ENCODE assay signal across 13 cellular contexts in the genomic region with DNA sequence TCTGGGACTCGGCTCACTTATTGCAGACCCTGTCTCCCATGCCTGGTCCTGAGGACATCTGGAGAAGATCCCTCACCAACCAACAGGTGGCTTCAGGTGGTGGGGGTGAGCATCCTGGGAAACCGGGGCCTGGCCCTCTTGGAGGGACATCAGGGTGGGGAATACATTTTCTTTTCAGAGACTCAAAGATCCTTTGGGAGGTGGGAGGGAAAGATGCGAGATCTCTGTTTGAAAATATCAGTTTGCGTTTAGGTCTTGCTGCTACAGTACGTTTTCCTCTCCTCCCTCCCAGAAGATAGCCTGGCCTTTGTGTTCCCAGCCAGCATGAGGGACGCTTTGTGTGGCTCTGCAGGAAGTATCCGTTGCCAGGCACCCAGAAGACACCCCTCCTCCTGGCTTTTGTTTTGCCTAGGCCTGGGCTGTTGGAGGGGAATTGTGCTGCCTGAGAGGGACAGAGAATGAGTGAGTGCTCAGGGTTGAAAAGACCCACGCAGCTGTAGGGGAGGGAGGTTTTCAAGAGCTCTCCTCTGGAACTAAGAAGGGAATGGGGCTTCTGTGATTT. TPM values are rescaled to one million over a fixed set of nuclear protein-coding genes. Genes with fewer than 3 reads are reported as not detected.
DNase-seq lines count a peak whose midpoint lies in the region; ATAC-seq, FAIRE-seq and TF ChIP-seq lines count a peak whose summit lies in the region.
"Had no signal": no experiment of that assay in that cellular context is flagged by ENCODE, and none has a peak within 500 bp of the region (broad histone marks: within the 10 kb centered on the region; RNA-seq: fewer than 3 reads in every experiment).

No MANE protein-coding gene starts in this region.

- peaks cover 10 to 13% of the 10 kb centered on the region in 2 experiments; a peak in 4 of 5 replicates for H3K9me3 Mint-ChIP-seq in H9
- H3K9me3 Mint-ChIP-seq in endothelial cell (ENCODE audit: unreplicated experiment), result no peaks in the 10 kb centered on the region
- H3K9me3 Mint-ChIP-seq in neural progenitor cell, result peaks cover 28% of the 10 kb centered on the region
- H3K9me3 Mint-ChIP-seq: naive thymus-derived CD4-positive, alpha-beta T cell had no signal

- H2AFZ ChIP-seq in H9 (ENCODE audit: low read length), result peak overlapping the region; percentile 84
- H2AFZ ChIP-seq in neural progenitor cell (replicated peaks), result peak overlapping the region; percentile 53
- H2AFZ ChIP-seq in osteoblast (ENCODE audit: low read length), result no peak overlapping the region

- H2BK12ac ChIP-seq in H9 (ENCODE audit: insufficient read length, low read depth, low read length), result peak overlapping the region; percentile 69

- H3K27ac ChIP-seq in H9 (ENCODE audit: insufficient read length, low read depth, low read length) (peak overlapping the region; percentile 44), neural progenitor cell (peak overlapping the region; percentile 94), osteoblast (ENCODE audit: low read depth, low read length) (no peak overlapping the region)
- H3K27ac ChIP-seq: tibial artery had no signal

- H3F3A ChIP-seq in neural progenitor cell (ENCODE audit: low read depth), result peaks cover 26% of the 10 kb centered on the region

- no peak overlapping the region for H3K56ac ChIP-seq in H9 (ENCODE audit: insufficient read length, low read depth, low read length)

- H3T11ph ChIP-seq in H9 (ENCODE audit: low read length), result peak overlapping the region; percentile 80

- no peak for FAIRE-seq in urothelium cell line (lab: Jason Lieb, UNC)
- FAIRE-seq: bronchial epithelial cell had no signal

- H3K9ac ChIP-seq in H9 (ENCODE audit: extremely low read depth, insufficient read length, low read length) (peak overlapping the region; percentile 25), neural progenitor cell (no peak overlapping the region)

- H3K36me3 Mint-ChIP-seq in H9 (ENCODE audit: insufficient read depth in 1 of 3, low read depth in 3 of 3) (peaks cover 5 to 21% (median 11%) of the 10 kb centered on the region in 3 experiments; a peak in 5 of 7 replicates), endothelial cell (ENCODE audit: low read depth, unreplicated experiment) (no peaks in the 10 kb centered on the region), neural progenitor cell (peaks cover 6% of the 10 kb centered on the region)
- H3K36me3 Mint-ChIP-seq: CD14-positive monocyte; naive thymus-derived CD4-positive, alpha-beta T cell had no signal

- DNase-seq in H9, result peak; percentile 92
- peak; percentile 83 for DNase-seq in NCI-H2196 (lab: John Stamatoyannopoulos, UW; ENCODE audit: unreplicated experiment)
- peak; percentile 56 for DNase-seq in endothelial cell (ENCODE audit: low spot score)
- peak; percentile 95 for DNase-seq in neural progenitor cell (ENCODE audit: low spot score)
- DNase-seq in urothelium cell line (ENCODE audit: low spot score), result no peak
- no peak for DNase-seq in kidney tubule cell (ENCODE audit: low spot score)
- no peak for DNase-seq in osteoblast (ENCODE audit: insufficient read length, low spot score, missing footprints)
- DNase-seq: MM.1S; naive thymus-derived CD4-positive, alpha-beta T cell; tibial artery had no signal

- H2BK5ac ChIP-seq in H9 (ENCODE audit: insufficient read length, low read length), result peak overlapping the region; percentile 86

- H3K79me2 ChIP-seq in H9 (ENCODE audit: insufficient read depth, low read length) (no peaks in the 10 kb centered on the region), neural progenitor cell (ENCODE audit: low read depth) (no peaks in the 10 kb centered on the region), osteoblast (ENCODE audit: insufficient read depth, low read length) (no peaks in the 10 kb centered on the region)

- peak overlapping the region; percentile 90 to 98 (median 97); a peak in 6 of 7 replicates for H3K27ac Mint-ChIP-seq in H9
- peak overlapping the region; percentile 73 for H3K27ac Mint-ChIP-seq in endothelial cell (ENCODE audit: unreplicated experiment)
- H3K27ac Mint-ChIP-seq in neural progenitor cell, result peak overlapping the region; percentile 99
- H3K27ac Mint-ChIP-seq: CD14-positive monocyte; naive thymus-derived CD4-positive, alpha-beta T cell had no signal

- H3K14ac ChIP-seq in H9 (ENCODE audit: insufficient read depth, low read length), result peak overlapping the region; percentile 96; the same call in 1 of the 2 replicates

- H3K23ac ChIP-seq in H9 (ENCODE audit: insufficient read length, low read depth, low read length), result no peak overlapping the region

- H3K4me1 Mint-ChIP-seq in H9 (peaks cover 18 to 21% of the 10 kb centered on the region in 2 experiments), endothelial cell (ENCODE audit: unreplicated experiment) (peaks cover 10% of the 10 kb centered on the region), neural progenitor cell (peaks cover 30% of the 10 kb centered on the region)

- H3K4me1 ChIP-seq in H9 (ENCODE audit: insufficient read depth, low read length) (peaks cover 2% of the 10 kb centered on the region; the same call in 1 of the 2 replicates), neural progenitor cell (peaks cover 34% of the 10 kb centered on the region), osteoblast (ENCODE audit: insufficient read depth, low read length) (peaks cover 12% of the 10 kb centered on the region)
- H3K4me1 ChIP-seq: tibial artery had no signal

- H4K8ac ChIP-seq in H9 (replicated peaks; ENCODE audit: insufficient read length, low read depth, low read length), result no peak overlapping the region

- TF ChIP-seq CTCF in H9 (conservative IDR thresholded peaks at IDR 0.05) (no peak; the same call in 2 of the 3 replicates), endothelial cell (IDR thresholded peaks at IDR 0.05; ENCODE audit: unreplicated experiment) (no peak), neural progenitor cell (IDR thresholded peaks at IDR 0.05) (peak; percentile 8), osteoblast (IDR thresholded peaks at IDR 0.05; ENCODE audit: extremely low read depth, low read depth, low read length) (no peak)

- WGBS in H9 (ENCODE audit: extremely low coverage, insufficient read length, low lambda C conversion rate), result no CpG with 5 or more reads among the region's 8 CpGs

- H2BK20ac ChIP-seq in H9 (ENCODE audit: low read depth, low read length, poor library complexity, severe bottlenecking), result peak overlapping the region; percentile 29

- no peak overlapping the region for H2BK15ac ChIP-seq in H9 (ENCODE audit: low read depth, low read length)

- H4K5ac ChIP-seq in H9 (ENCODE audit: insufficient read length, low read depth, low read length), result peak overlapping the region; percentile 65

- H4K20me1 ChIP-seq in H9 (ENCODE audit: control insufficient read depth, insufficient read depth, insufficient read length) (no peaks in the 10 kb centered on the region), neural progenitor cell (ENCODE audit: low read depth) (no peaks in the 10 kb centered on the region), osteoblast (ENCODE audit: insufficient read depth, low read length) (no peaks in the 10 kb centered on the region)

- H2BK120ac ChIP-seq in H9 (ENCODE audit: low read depth, low read length, poor library complexity, severe bottlenecking), result peak overlapping the region; percentile 88

- H3K4me3 ChIP-seq in neural progenitor cell (peak overlapping the region; percentile 37), osteoblast (ENCODE audit: insufficient read depth, low read length) (no peak overlapping the region)
- H3K4me3 ChIP-seq: tibial artery had no signal

- no peaks in the 10 kb centered on the region for H3K9me3 ChIP-seq in H9 (ENCODE audit: control insufficient read depth, low read depth, low read length)
- H3K9me3 ChIP-seq in neural progenitor cell (ENCODE audit: low read depth), result no peaks in the 10 kb centered on the region
- H3K9me3 ChIP-seq in osteoblast (ENCODE audit: low read depth, low read length), result no peaks in the 10 kb centered on the region
- H3K9me3 ChIP-seq: tibial artery had no signal

- no peaks in the 10 kb centered on the region for H3K27me3 ChIP-seq in H9 (ENCODE audit: insufficient read depth, low read length)
- no peaks in the 10 kb centered on the region for H3K27me3 ChIP-seq in neural progenitor cell
- H3K27me3 ChIP-seq in osteoblast (ENCODE audit: insufficient read depth, low read length), result no peaks in the 10 kb centered on the region
- H3K27me3 ChIP-seq: tibial artery had no signal

- H3K36me3 ChIP-seq in neural progenitor cell (no peaks in the 10 kb centered on the region), osteoblast (ENCODE audit: insufficient read depth, low read length) (no peaks in the 10 kb centered on the region)
- H3K36me3 ChIP-seq: tibial artery had no signal

- H3K4me3 Mint-ChIP-seq in H9 (peak overlapping the region; percentile 59 to 74), endothelial cell (ENCODE audit: unreplicated experiment) (no peak overlapping the region), neural progenitor cell (peak overlapping the region; percentile 74)
- H3K4me3 Mint-ChIP-seq: naive thymus-derived CD4-positive, alpha-beta T cell had no signal

- no peak for ATAC-seq in HG03097 (IDR thresholded peaks at IDR 0.05; ENCODE audit: low FRiP score, unreplicated experiment)
- ATAC-seq: naive thymus-derived CD4-positive, alpha-beta T cell had no signal

- H3K23me2 ChIP-seq in H9 (ENCODE audit: insufficient read length, low read depth, low read length, poor library complexity, severe bottlenecking), result peaks cover 3% of the 10 kb centered on the region

- H4K91ac ChIP-seq in H9 (ENCODE audit: insufficient read length, low read depth, low read length), result no peak overlapping the region

- peak overlapping the region; percentile 96 for H3K18ac ChIP-seq in H9 (ENCODE audit: insufficient read length, low read depth, low read length)

- H3K79me1 ChIP-seq in H9 (ENCODE audit: insufficient read depth, low read depth, low read length, poor library complexity, severe bottlenecking), result no peaks in the 10 kb centered on the region

- H3K27me3 Mint-ChIP-seq in H9 (ENCODE audit: low read depth) (no peaks in the 10 kb centered on the region; the same call in 1 of the 2 replicates), endothelial cell (ENCODE audit: unreplicated experiment) (peaks cover 2% of the 10 kb centered on the region), neural progenitor cell (ENCODE audit: insufficient read depth, low read depth) (peaks cover 5% of the 10 kb centered on the region)

- peak overlapping the region; percentile 52 for H3K4me2 ChIP-seq in H9 (ENCODE audit: insufficient read depth, insufficient read length, low read length)
- peak overlapping the region; percentile 77 for H3K4me2 ChIP-seq in neural progenitor cell
- no peak overlapping the region for H3K4me2 ChIP-seq in osteoblast (ENCODE audit: insufficient read depth, low read length)

- H3K4ac ChIP-seq in H9 (ENCODE audit: low read depth, low read length), result no peak overlapping the region; the same call in 1 of the 2 replicates

- H2AK5ac ChIP-seq in H9 (ENCODE audit: insufficient read length, low read length), result no peak overlapping the region

RNA-seq across cellular contexts. Expression of a gene that starts 21.8 kb away (rescaled TPM):
- 1.7 and 2.0 TPM in 2 replicates for total RNA-seq in H9 (2021)
- total RNA-seq in endothelial cell (ENCODE audit: unreplicated experiment), result 1.5 TPM
- total RNA-seq in neural progenitor cell (ENCODE audit: low replicate concordance), result 26.0 and 29.2 TPM in 2 replicates
- 9.4 and 10.3 TPM in 2 replicates for total RNA-seq in osteoblast

Comparison
In these comparisons a context has a peak if more than half of its experiments do, and no peak if none do; other contexts are left out.
1. DNase-seq: peak in H9 (single experiment), NCI-H2196 (single experiment), endothelial cell (single experiment) and neural progenitor cell (single experiment); none in urothelium cell line (single experiment), kidney tubule cell (single experiment) and osteoblast (single experiment).
2. Peak in every context shown above with its lines, with median percentiles within 50 percentile points of each other: H3K27ac Mint-ChIP-seq.